21 cellular contexts compared by ENCODE assay signal in genomic region chr12:95705143-95705542, GRCh38.
DNase-seq lines count a peak whose midpoint lies in the region; ATAC-seq, FAIRE-seq and TF ChIP-seq lines count a peak whose summit lies in the region.
"Had no signal": no experiment of that assay in that cellular context is flagged by ENCODE, and none has a peak within 500 bp of the region (broad histone marks: within the 10 kb centered on the region; RNA-seq: fewer than 3 reads in every experiment).

No MANE protein-coding gene starts in this region.

- no peaks in the 10 kb centered on the region for H3K79me1 ChIP-seq in H1 (ENCODE audit: low read depth, low read length)

- FAIRE-seq in H1 (lab: Jason Lieb, UNC), result peak; percentile 7
- FAIRE-seq: A549, D721Med, G401.6, GM12891 had no signal

- peaks cover 2% of the 10 kb centered on the region for H3K4me1 Mint-ChIP-seq in activated CD4-positive, alpha-beta memory T cell treated with anti-CD3 and anti-CD28 coated beads for 36 hours (ENCODE audit: low read depth)
- H3K4me1 Mint-ChIP-seq: CD4-positive, alpha-beta memory T cell had no signal

- H3K9me2 ChIP-seq in PC-9 (ENCODE audit: insufficient read depth), result no peaks in the 10 kb centered on the region

- 85% methylated on average over 2 of the region's 2 CpGs; no CpG with 5 or more reads in 1 of the 2 experiments for WGBS in H1 (ENCODE audit: extremely low coverage in 1 of 2, insufficient coverage in 1 of 2, insufficient read length in 1 of 2, insufficient replicate concordance in 2 of 2, low coverage in 1 of 2, low lambda C conversion rate in 2 of 2, missing lambda C conversion rate in 1 of 2), 2 experiments
- WGBS in right cardiac atrium, result 58% methylated on average over 2 of the region's 2 CpGs

- no peak overlapping the region for H3K4ac ChIP-seq in H1 (replicated peaks; ENCODE audit: insufficient read length, low read depth, low read length)

- H3K27me3 ChIP-seq in PC-9 (ENCODE audit: insufficient read depth, low read depth) (no peaks in the 10 kb centered on the region), H1 (replicated peaks in 1 of 4; ENCODE audit: control insufficient read depth in 3 of 4, extremely low read depth in 1 of 4, insufficient read depth in 3 of 4, low read length in 3 of 4) (no peaks in the 10 kb centered on the region), right cardiac atrium (ENCODE audit: control insufficient read depth, insufficient read depth) (no peaks in the 10 kb centered on the region), tibial artery (no peaks in the 10 kb centered on the region)
- H3K27me3 ChIP-seq: BE2C had no signal

- no peak overlapping the region for H4K5ac ChIP-seq in H1 (ENCODE audit: insufficient read length, low read depth, low read length)

- DNase-seq in PC-9 (no peak), H1 (ENCODE audit: low read depth in 1 of 2, low spot score in 2 of 2) (no peak), right cardiac atrium (no peak), tibial artery (no peak), NCI-H524 (lab: John Stamatoyannopoulos, UW) (no peak)
- no peak for DNase-seq in activated CD4-positive, alpha-beta memory T cell treated with anti-CD3 and anti-CD28 coated beads for 36 hours
- DNase-seq: BE2C; CD4-positive, alpha-beta memory T cell; COR-L47; DMS153; DMS79 treated with DMSO at 0.1 percent for 48 hours; EL; H9 had no signal

- CTCF ChIA-PET in PC-9 (lab: Charles Lee) (no interaction called here), H1 (lab: Charles Lee; ENCODE audit: partially characterized antibody) (interaction anchor here (1.1 to 1.2 kb wide), 3 partner anchors 13 to 123 kb away, joined by 3 to 4 read pairs (median 3); no protein-coding TSS in a partner anchor)
- CTCF ChIA-PET in activated CD4-positive, alpha-beta memory T cell treated with anti-CD3 and anti-CD28 coated beads for 36 hours (lab: Charles Lee), result no interaction called here

- no peak for TF ChIP-seq RAD21 in H1 (IDR thresholded peaks at IDR 0.05 in 1 of 2, conservative IDR thresholded peaks at IDR 0.05 in 1 of 2; ENCODE audit: low read depth in 2 of 2, low read length in 2 of 2)

- H3K27ac Mint-ChIP-seq in activated CD4-positive, alpha-beta memory T cell treated with anti-CD3 and anti-CD28 coated beads for 36 hours, result no peak overlapping the region
- H3K27ac Mint-ChIP-seq: CD4-positive, alpha-beta memory T cell; GM23338 had no signal

- no peak overlapping the region for H3K23ac ChIP-seq in H1 (ENCODE audit: insufficient read length)

- no peak overlapping the region for H3K14ac ChIP-seq in H1 (ENCODE audit: insufficient read length)

- H4K8ac ChIP-seq in H1 (ENCODE audit: extremely low read depth, insufficient read depth, low read length), result no peak overlapping the region

- H4K91ac ChIP-seq in H1 (replicated peaks; ENCODE audit: insufficient read length, low read length), result no peak overlapping the region

- POLR2A ChIA-PET in PC-9 (lab: Charles Lee; ENCODE audit: unreplicated experiment), result no interaction called here
- POLR2A ChIA-PET in H1 (lab: Charles Lee; ENCODE audit: partially characterized antibody), result interaction anchor here (1.1 to 1.6 kb wide), 3 partner anchors 8 to 17 kb away, joined by 3 read pairs; no protein-coding TSS in a partner anchor
- POLR2A ChIA-PET in activated CD4-positive, alpha-beta memory T cell treated with anti-CD3 and anti-CD28 coated beads for 36 hours (lab: Charles Lee), result no interaction called here

- H3K27ac ChIP-seq in PC-9 (0 out of 2 replicates have a peak overlapping the region, but pooled peaks have one; percentile 10), H1 (ENCODE audit: low read depth, low read length) (no peak overlapping the region), right cardiac atrium (ENCODE audit: low read length) (peak overlapping the region; percentile 42), tibial artery (peak overlapping the region; percentile 36 to 41)
- H3K27ac ChIP-seq: A549, C4-2B, HL-60 had no signal

- intact Hi-C loops in PC-9 (cut with micrococcal nuclease; ENCODE audit: unreplicated experiment) (no loop called here), right cardiac atrium (cut with DNase I) (no loop called here), tibial artery (cut with DNase I; ENCODE audit: low total_unique reads) (no loop called here)
- intact Hi-C loops in activated CD4-positive, alpha-beta memory T cell treated with anti-CD3 and anti-CD28 coated beads for 36 hours (cut with micrococcal nuclease), result no loop called here

- H3K9me3 Mint-ChIP-seq in activated CD4-positive, alpha-beta memory T cell treated with anti-CD3 and anti-CD28 coated beads for 36 hours, result no peaks in the 10 kb centered on the region
- H3K9me3 Mint-ChIP-seq: GM23338, H9 had no signal

- no peak for TF ChIP-seq POLR2A in H1 (IDR thresholded peaks at IDR 0.05; ENCODE audit: control extremely low read depth in 1 of 2, low read depth in 2 of 2, low read length in 2 of 2)

- H3K56ac ChIP-seq in H1 (replicated peaks; ENCODE audit: insufficient read length, low read depth, low read length), result no peak overlapping the region

- H2BK5ac ChIP-seq in H1 (ENCODE audit: low read depth, low read length), result no peak overlapping the region

- no TSS peak for BruUV-seq in PC-9 (replicated peaks; lab: Mats Ljungman, UMichigan)

- no peaks in the 10 kb centered on the region for H3K36me3 Mint-ChIP-seq in activated CD4-positive, alpha-beta memory T cell treated with anti-CD3 and anti-CD28 coated beads for 36 hours

- ATAC-seq in right cardiac atrium (peak; percentile 24 to 66), HG03571 (IDR thresholded peaks at IDR 0.05; ENCODE audit: unreplicated experiment) (no peak)
- ATAC-seq: GM23338 had no signal

- H3K4me1 ChIP-seq in PC-9 (replicated peaks; ENCODE audit: insufficient read depth), result peaks cover 25% of the 10 kb centered on the region
- H3K4me1 ChIP-seq in H1 (replicated peaks in 1 of 4; ENCODE audit: control insufficient read depth in 3 of 4, insufficient read depth in 4 of 4, low read length in 3 of 4), result peaks cover 0 to 5% (median 2%) of the 10 kb centered on the region in 4 experiments; a peak in 4 of 7 replicates
- H3K4me1 ChIP-seq in right cardiac atrium (ENCODE audit: control insufficient read depth, insufficient read depth, low read length), result no peaks in the 10 kb centered on the region
- peaks cover 0 to 59% (median 30%) of the 10 kb centered on the region in 4 donors for H3K4me1 ChIP-seq in tibial artery

- H2BK120ac ChIP-seq in H1 (replicated peaks; ENCODE audit: low read depth, low read length), result no peak overlapping the region

- H3K18ac ChIP-seq in H1 (ENCODE audit: extremely low read depth, low read length), result no peak overlapping the region

- H3K79me2 ChIP-seq in PC-9 (ENCODE audit: low read depth), result no peaks in the 10 kb centered on the region; the same call in 1 of the 2 replicates
- H3K79me2 ChIP-seq in H1 (ENCODE audit: control insufficient read depth in 1 of 2, insufficient read depth in 2 of 2, low read length in 2 of 2), result no peaks in the 10 kb centered on the region

- TF ChIP-seq CTCF in PC-9 (conservative IDR thresholded peaks at IDR 0.05) (no peak), H1 (IDR thresholded peaks at IDR 0.05; ENCODE audit: control extremely low read depth in 1 of 3, insufficient read depth in 1 of 3, low read depth in 1 of 3, low read length in 3 of 3) (no peak), tibial artery (IDR thresholded peaks at IDR 0.05) (no peak)

- no peak overlapping the region for H3K9ac ChIP-seq in H1 (replicated peaks in 1 of 4; ENCODE audit: extremely low read depth in 1 of 4, low read depth in 3 of 4, low read length in 3 of 4)

- H2BK15ac ChIP-seq in H1 (ENCODE audit: low read length), result no peak overlapping the region

- no peak for TF ChIP-seq EP300 in H1 (IDR thresholded peaks at IDR 0.05; ENCODE audit: borderline replicate concordance in 1 of 2, low read depth in 2 of 2, low read length in 2 of 2)

- peaks cover 6% of the 10 kb centered on the region for H3K27me3 Mint-ChIP-seq in activated CD4-positive, alpha-beta memory T cell treated with anti-CD3 and anti-CD28 coated beads for 36 hours

- no peak overlapping the region for H2AK5ac ChIP-seq in H1 (ENCODE audit: low read depth, low read length)

- H2BK20ac ChIP-seq in H1 (ENCODE audit: low read length), result no peak overlapping the region

- H3K4me3 ChIP-seq in PC-9 (no peak overlapping the region), H1 (ENCODE audit: extremely low read depth in 1 of 4, insufficient read depth in 2 of 4, low read depth in 3 of 4, low read length in 4 of 4) (no peak overlapping the region), right cardiac atrium (ENCODE audit: low read length) (no peak overlapping the region), tibial artery (no peak overlapping the region)
- H3K4me3 ChIP-seq: A549, GM23338 had no signal

- H3K4me3 Mint-ChIP-seq in activated CD4-positive, alpha-beta memory T cell treated with anti-CD3 and anti-CD28 coated beads for 36 hours, result no peak overlapping the region
- H3K4me3 Mint-ChIP-seq: GM23338, H9 had no signal

- H3K4me2 ChIP-seq in PC-9 (no peak overlapping the region), H1 (ENCODE audit: insufficient read depth in 1 of 2, low read depth in 2 of 2, low read length in 2 of 2) (no peak overlapping the region)
- H3K4me2 ChIP-seq: A549, GM23338 had no signal

- H3F3A ChIP-seq in PC-9 (ENCODE audit: insufficient read depth, low read depth), result peaks cover 36% of the 10 kb centered on the region

- H3K23me2 ChIP-seq in H1 (ENCODE audit: low read depth, low read length), result no peaks in the 10 kb centered on the region

- no peak overlapping the region for H2BK12ac ChIP-seq in H1 (ENCODE audit: low read depth, low read length)

- H2AFZ ChIP-seq in PC-9 (no peak overlapping the region), H1 (ENCODE audit: low read length) (no peak overlapping the region)
- H2AFZ ChIP-seq: GM23338 had no signal

- H3K9me3 ChIP-seq in PC-9 (ENCODE audit: insufficient read depth, low read depth) (no peaks in the 10 kb centered on the region), H1 (ENCODE audit: insufficient read depth in 2 of 2, low read depth in 1 of 2, low read length in 1 of 2) (no peaks in the 10 kb centered on the region), right cardiac atrium (ENCODE audit: control insufficient read depth, low read length) (no peaks in the 10 kb centered on the region), tibial artery (no peaks in the 10 kb centered on the region)
- H3K9me3 ChIP-seq: A549, BE2C had no signal

- H4K20me1 ChIP-seq in PC-9 (ENCODE audit: insufficient read depth) (no peaks in the 10 kb centered on the region), H1 (replicated peaks in 1 of 2; ENCODE audit: control insufficient read depth in 1 of 2, insufficient read depth in 2 of 2, low read length in 2 of 2) (no peaks in the 10 kb centered on the region)

- peaks cover 35% of the 10 kb centered on the region for H3K36me3 ChIP-seq in PC-9 (ENCODE audit: low read depth)
- H3K36me3 ChIP-seq in H1 (ENCODE audit: control insufficient read depth in 2 of 4, insufficient read depth in 4 of 4, low read length in 3 of 4), result no peaks in the 10 kb centered on the region
- H3K36me3 ChIP-seq in tibial artery, result peaks cover 2 to 12% (median 7%) of the 10 kb centered on the region in 3 donors
- H3K36me3 ChIP-seq: BE2C had no signal

TF ChIP-seq in H1, 55 proteins besides CTCF, POLR2A, EP300 and RAD21 (continues in another document):
- TF ChIP-seq ZNF274 (IDR thresholded peaks at IDR 0.05; ENCODE audit: borderline replicate concordance, extremely low read depth, low read length) (no peak), CBX5 (IDR thresholded peaks at IDR 0.05; ENCODE audit: low read depth, low read length) (no peak), CTBP2 (IDR thresholded peaks at IDR 0.05; ENCODE audit: borderline replicate concordance, insufficient read depth, insufficient read length, low read length) (no peak)
